Comparison of ENCODE assay signal across 19 cellular contexts in the genomic region with DNA sequence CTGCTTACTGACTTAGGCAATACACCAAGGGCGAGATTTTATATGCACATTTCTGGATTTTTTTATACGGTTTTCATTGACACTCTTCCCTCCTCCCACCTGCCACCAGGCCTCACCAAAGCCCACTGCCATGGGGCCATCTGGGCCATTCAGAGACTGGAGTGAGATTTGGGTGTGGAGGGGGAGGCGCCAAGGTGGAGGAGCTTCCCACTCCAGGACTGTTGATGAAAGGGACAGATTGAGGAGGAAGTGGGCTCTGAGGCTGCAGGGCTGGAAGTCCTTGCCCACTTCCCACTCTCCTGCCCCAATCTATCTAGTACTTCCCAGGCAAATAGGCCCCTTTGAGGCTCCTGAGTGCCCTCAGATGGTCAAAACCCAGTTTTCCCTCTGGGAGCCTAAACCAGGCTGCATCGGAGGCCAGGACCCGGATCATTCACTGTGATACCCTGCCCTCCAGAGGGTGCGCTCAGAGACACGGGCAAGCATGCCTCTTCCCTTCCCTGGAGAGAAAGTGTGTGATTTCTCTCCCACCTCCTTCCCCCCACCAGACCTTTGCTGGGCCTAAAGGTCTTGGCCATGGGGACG. TPM values are rescaled to one million over a fixed set of nuclear protein-coding genes. Genes with fewer than 3 reads are reported as not detected.
DNase-seq lines count a peak whose midpoint lies in the region; ATAC-seq and TF ChIP-seq lines count a peak whose summit lies in the region.
"Had no signal": no experiment of that assay in that cellular context is flagged by ENCODE, and none has a peak within 500 bp of the region (broad histone marks: within the 10 kb centered on the region; RNA-seq: fewer than 3 reads in every experiment).

No MANE protein-coding gene starts in this region.

- H3K36me3 ChIP-seq in WERI-Rb-1 (no peaks in the 10 kb centered on the region; the same call in 1 of the 2 replicates), left lung (no peaks in the 10 kb centered on the region)
- H3K36me3 ChIP-seq: MG63 had no signal

- H3K18ac ChIP-seq in H9 (ENCODE audit: insufficient read length, low read depth, low read length) = no peak overlapping the region

- H2BK120ac ChIP-seq in H9 (ENCODE audit: low read depth, low read length, poor library complexity, severe bottlenecking) = no peak overlapping the region

- H2AFZ ChIP-seq in H9 (ENCODE audit: low read length) = no peak overlapping the region

- H3K4me2 ChIP-seq in H9 (ENCODE audit: insufficient read depth, insufficient read length, low read length) = no peak overlapping the region

- no peaks in the 10 kb centered on the region; the same call in 1 of the 2 replicates for H3K27me3 Mint-ChIP-seq in H9 (ENCODE audit: low read depth)

- TF ChIP-seq CTCF in H9 (conservative IDR thresholded peaks at IDR 0.05) (peak; percentile 42; the same call in 2 of the 3 replicates), WERI-Rb-1 (IDR thresholded peaks at IDR 0.05; ENCODE audit: low read depth, low read length) (peak; percentile 11; the same call in 1 of the 2 replicates), left lung (IDR thresholded peaks at IDR 0.05) (no peak)

- H3K27me3 ChIP-seq in H9 (ENCODE audit: insufficient read depth, low read length) = no peaks in the 10 kb centered on the region
- H3K27me3 ChIP-seq in WERI-Rb-1 (ENCODE audit: insufficient read depth, low read depth, severe bottlenecking) = no peaks in the 10 kb centered on the region
- peaks cover 0 to 17% of the 10 kb centered on the region in 2 donors for H3K27me3 ChIP-seq in left lung
- H3K27me3 ChIP-seq: MG63 had no signal

- H3K4me3 Mint-ChIP-seq in H9 = no peak overlapping the region
- H3K4me3 Mint-ChIP-seq: CD4-positive, alpha-beta T cell had no signal

- H3K36me3 Mint-ChIP-seq in H9 (ENCODE audit: insufficient read depth in 1 of 3, low read depth in 3 of 3) = no peaks in the 10 kb centered on the region

- H3K4me1 ChIP-seq in H9 (ENCODE audit: insufficient read depth, low read length) = no peaks in the 10 kb centered on the region
- no peaks in the 10 kb centered on the region for H3K4me1 ChIP-seq in left lung

- H2BK12ac ChIP-seq in H9 (ENCODE audit: insufficient read length, low read depth, low read length) = no peak overlapping the region

- intact Hi-C loops in left lung (cut with DNase I) = no loop called here

- no peak overlapping the region for H4K5ac ChIP-seq in H9 (ENCODE audit: insufficient read length, low read depth, low read length)

- H3K4ac ChIP-seq in H9 (ENCODE audit: low read depth, low read length) = no peak overlapping the region

- H2BK20ac ChIP-seq in H9 (ENCODE audit: low read depth, low read length, poor library complexity, severe bottlenecking) = no peak overlapping the region

- no peaks in the 10 kb centered on the region for H3K79me2 ChIP-seq in H9 (ENCODE audit: insufficient read depth, low read length)

- H2BK5ac ChIP-seq in H9 (ENCODE audit: insufficient read length, low read length) = no peak overlapping the region

- H3K4me3 ChIP-seq in WERI-Rb-1 (ENCODE audit: low read depth, low read length) = no peak overlapping the region
- no peak overlapping the region for H3K4me3 ChIP-seq in left lung
- H3K4me3 ChIP-seq: GM12878, MG63 had no signal

- no peak overlapping the region for H3K56ac ChIP-seq in H9 (ENCODE audit: insufficient read length, low read depth, low read length)

- H3K9me3 Mint-ChIP-seq in H9 = no peaks in the 10 kb centered on the region
- H3K9me3 Mint-ChIP-seq: CD4-positive, alpha-beta T cell had no signal

- no peak overlapping the region for H2BK15ac ChIP-seq in H9 (ENCODE audit: low read depth, low read length)

- no peak overlapping the region for H3K14ac ChIP-seq in H9 (ENCODE audit: insufficient read depth, low read length)

- WGBS in H9 (ENCODE audit: extremely low coverage, insufficient read length, low lambda C conversion rate) = no CpG with 5 or more reads among the region's 8 CpGs

- H3K9me3 ChIP-seq in H9 (ENCODE audit: control insufficient read depth, low read depth, low read length) = no peaks in the 10 kb centered on the region
- H3K9me3 ChIP-seq in WERI-Rb-1 (ENCODE audit: severe bottlenecking) = no peaks in the 10 kb centered on the region
- no peaks in the 10 kb centered on the region for H3K9me3 ChIP-seq in left lung
- H3K9me3 ChIP-seq: MG63 had no signal

- H3K23me2 ChIP-seq in H9 (ENCODE audit: insufficient read length, low read depth, low read length, poor library complexity, severe bottlenecking) = no peaks in the 10 kb centered on the region

- peak overlapping the region; percentile 32 for H4K91ac ChIP-seq in H9 (ENCODE audit: insufficient read length, low read depth, low read length)

- H3K23ac ChIP-seq in H9 (ENCODE audit: insufficient read length, low read depth, low read length) = no peak overlapping the region

- peaks cover 12 to 18% of the 10 kb centered on the region in 2 experiments for H3K4me1 Mint-ChIP-seq in H9

- no peak overlapping the region for H3K27ac ChIP-seq in H9 (ENCODE audit: insufficient read length, low read depth, low read length)
- peak overlapping the region; percentile 89 for H3K27ac ChIP-seq in WERI-Rb-1
- H3K27ac ChIP-seq in left lung = no peak overlapping the region

- ATAC-seq in GM19463 (IDR thresholded peaks at IDR 0.05; ENCODE audit: unreplicated experiment) = no peak
- ATAC-seq in left lung = no peak
- ATAC-seq: GM12878 had no signal

- no peak overlapping the region for H3T11ph ChIP-seq in H9 (ENCODE audit: low read length)

- DNase-seq in H9 (peak; percentile 47), WERI-Rb-1 (peak; percentile 35), iPS-NIHi7 (ENCODE audit: extremely low spot score) (peak; percentile 60), SHP77 treated with DMSO at 0.1 percent for 48 hours (lab: John Stamatoyannopoulos, UW) (no peak), left lung (no peak)
- no peak for DNase-seq in stimulated activated CD4-positive, alpha-beta T cell treated with anti-CD3 and anti-CD28 coated beads, Interleukin-4, amount 100 ng/mL, for 1 hour
- DNase-seq: CD4-positive, alpha-beta T cell; DND-41; GDM1; GOT3; IMR-90; Karpas-422; MG63; NCI-H1092 treated with DMSO at 0.1 percent for 48 hours; NCI-H2107; NCI-H748 treated with DMSO at 0.1 percent for 48 hours had no signal

- H3K9ac ChIP-seq in H9 (ENCODE audit: extremely low read depth, insufficient read length, low read length) = no peak overlapping the region

- no peak overlapping the region for H4K8ac ChIP-seq in H9 (replicated peaks; ENCODE audit: insufficient read length, low read depth, low read length)

- no peak overlapping the region; a peak in 2 of 7 replicates for H3K27ac Mint-ChIP-seq in H9
- H3K27ac Mint-ChIP-seq: CD4-positive, alpha-beta T cell had no signal

- no peaks in the 10 kb centered on the region for H4K20me1 ChIP-seq in H9 (ENCODE audit: control insufficient read depth, insufficient read depth, insufficient read length)

- H2AK5ac ChIP-seq in H9 (ENCODE audit: insufficient read length, low read length) = no peak overlapping the region

- no peaks in the 10 kb centered on the region for H3K79me1 ChIP-seq in H9 (ENCODE audit: insufficient read depth, low read depth, low read length, poor library complexity, severe bottlenecking)

RNA-seq across cellular contexts. Expression of gene LACTBL1, which starts 57.9 kb away (rescaled TPM):
- not detected in 2 replicates for total RNA-seq in H9 (2021)
- not detected for total RNA-seq in left lung
- total RNA-seq: CD4-positive, alpha-beta T cell; GM12878; HT1080; IMR-90 had no signal

Comparison
In these comparisons a context has a peak if more than half of its experiments do, and no peak if none do; other contexts are left out.
1. DNase-seq: peak in H9 (single experiment), WERI-Rb-1 (single experiment) and iPS-NIHi7 (single experiment); none in stimulated activated CD4-positive, alpha-beta T cell treated with anti-CD3 and anti-CD28 coated beads, Interleukin-4, amount 100 ng/mL, for 1 hour (single experiment), SHP77 treated with DMSO at 0.1 percent for 48 hours (single experiment) and left lung (0 of 2).
2. CTCF ChIP-seq: peak in H9 (single experiment) and WERI-Rb-1 (single experiment); none in left lung (0 of 2).